In genomic region chr17:60391419-60392041, GRCh38 we compare ENCODE assay signal across 9 cellular contexts. TPM values are rescaled to one million over a fixed set of nuclear protein-coding genes. Genes with fewer than 3 reads are reported as not detected.
DNase-seq lines count a peak whose midpoint lies in the region; ATAC-seq and TF ChIP-seq lines count a peak whose summit lies in the region.
"Had no signal": no experiment of that assay in that cellular context is flagged by ENCODE, and none has a peak within 500 bp of the region (broad histone marks: within the 10 kb centered on the region; RNA-seq: fewer than 3 reads in every experiment).

No MANE protein-coding gene starts in this region.

- intact Hi-C loops in left cardiac atrium (cut with DNase I): no loop called here

- peak overlapping the region; percentile 90 for H3K27ac Mint-ChIP-seq in activated CD4-positive, alpha-beta memory T cell treated with anti-CD3 and anti-CD28 coated beads, Interleukin-2, amount 10 ng/mL, durations not matched to agents 7 days and 5 days

- H3K4me3 ChIP-seq in BJ (ENCODE audit: low read depth, low read length): peak overlapping the region; percentile 82

- ATAC-seq in GM19324 (IDR thresholded peaks at IDR 0.05; ENCODE audit: low FRiP score, unreplicated experiment): peak; percentile 24
- peak; percentile 23 for ATAC-seq in HG03342 (IDR thresholded peaks at IDR 0.05; ENCODE audit: unreplicated experiment)
- ATAC-seq in left cardiac atrium: peak; percentile 54 to 73

- H3K27me3 ChIP-seq in BJ (ENCODE audit: control insufficient read depth, insufficient read depth, low read length): no peaks in the 10 kb centered on the region

- TF ChIP-seq CTCF in BJ (IDR thresholded peaks at IDR 0.05; ENCODE audit: insufficient read depth, low read depth, low read length): no peak

- no peaks in the 10 kb centered on the region for H3K36me3 Mint-ChIP-seq in activated CD4-positive, alpha-beta memory T cell treated with anti-CD3 and anti-CD28 coated beads, Interleukin-2, amount 10 ng/mL, durations not matched to agents 7 days and 5 days (ENCODE audit: low read depth)

- H3K4me3 Mint-ChIP-seq in activated CD4-positive, alpha-beta memory T cell treated with anti-CD3 and anti-CD28 coated beads, Interleukin-2, amount 10 ng/mL, durations not matched to agents 7 days and 5 days: peak overlapping the region; percentile 94

- no peaks in the 10 kb centered on the region for H3K36me3 ChIP-seq in BJ (ENCODE audit: control insufficient read depth, insufficient read depth, low read length)

- CTCF ChIA-PET in BJ (lab: Yijun Ruan, JAX): interaction anchor here (0.6 to 1.7 kb wide), 6 partner anchors 8 to 161 kb away, joined by 3 to 6 read pairs (median 4); no protein-coding TSS in a partner anchor
- CTCF ChIA-PET in activated CD4-positive, alpha-beta memory T cell treated with anti-CD3 and anti-CD28 coated beads, Interleukin-2, amount 10 ng/mL, durations not matched to agents 7 days and 5 days (lab: Charles Lee): interaction anchor here (0.6 to 1.8 kb wide), 11 partner anchors 9 to 285 kb away, joined by 3 to 5 read pairs (median 4); no protein-coding TSS in a partner anchor

- POLR2A ChIA-PET in BJ (lab: Charles Lee): interaction anchor here (0.5 to 0.6 kb wide), 2 partner anchors 19 to 135 kb away, joined by 4 to 8 read pairs; no protein-coding TSS in a partner anchor
- POLR2A ChIA-PET in activated CD4-positive, alpha-beta memory T cell treated with anti-CD3 and anti-CD28 coated beads, Interleukin-2, amount 10 ng/mL, durations not matched to agents 7 days and 5 days (lab: Charles Lee): interaction anchor here (0.7 to 2.6 kb wide), 17 partner anchors 9 to 772 kb away, joined by 3 to 17 read pairs (median 4); partner anchors contain the start of genes BCAS3, CLTC, HEATR6 and PPM1D

- DNase-seq in BJ (ENCODE audit: low read depth): no peak
- DNase-seq in activated CD4-positive, alpha-beta memory T cell treated with anti-CD3 and anti-CD28 coated beads, Interleukin-2, amount 10 ng/mL, durations not matched to agents 7 days and 5 days: no peak
- DNase-seq in left cardiac atrium: no peak
- peak; percentile 82 for DNase-seq in retina
- DNase-seq in kidney tubule cell (ENCODE audit: low spot score): no peak
- no peak for DNase-seq in HCEC 1CT

- H3K9me3 Mint-ChIP-seq in activated CD4-positive, alpha-beta memory T cell treated with anti-CD3 and anti-CD28 coated beads, Interleukin-2, amount 10 ng/mL, durations not matched to agents 7 days and 5 days: no peaks in the 10 kb centered on the region

- H3K27me3 Mint-ChIP-seq in activated CD4-positive, alpha-beta memory T cell treated with anti-CD3 and anti-CD28 coated beads, Interleukin-2, amount 10 ng/mL, durations not matched to agents 7 days and 5 days: no peaks in the 10 kb centered on the region

- H3K4me1 Mint-ChIP-seq in activated CD4-positive, alpha-beta memory T cell treated with anti-CD3 and anti-CD28 coated beads, Interleukin-2, amount 10 ng/mL, durations not matched to agents 7 days and 5 days: peaks cover 49% of the 10 kb centered on the region

RNA-seq across cellular contexts. Expression of gene USP32, which starts 0.4 kb away (rescaled TPM):
- 23.8 and 38.4 TPM in 2 replicates for polyA plus RNA-seq in BJ (2011; rRNA removed)
- polyA minus RNA-seq in BJ (2011; rRNA and poly(A)+ RNA removed): 28.2 and 29.5 TPM in 2 replicates
- 10 to 100 TPM; 35.8 to 40.1 TPM for total RNA-seq in activated CD4-positive, alpha-beta memory T cell treated with anti-CD3 and anti-CD28 coated beads, Interleukin-2, amount 10 ng/mL, durations not matched to agents 7 days and 5 days
- 10 to 100 TPM; 28.4 to 44.0 TPM for total RNA-seq in left cardiac atrium

RNA-seq across cellular contexts. Expression of gene CHCT1, which starts 30.8 kb away (rescaled TPM):
- not detected in 2 replicates for polyA plus RNA-seq in BJ (2011; rRNA removed)
- polyA minus RNA-seq in BJ (2011; rRNA and poly(A)+ RNA removed): not detected in 2 replicates
- not detected for total RNA-seq in activated CD4-positive, alpha-beta memory T cell treated with anti-CD3 and anti-CD28 coated beads, Interleukin-2, amount 10 ng/mL, durations not matched to agents 7 days and 5 days
- total RNA-seq in left cardiac atrium: not detected
- total RNA-seq: LHCN-M2 had no signal
